2 cellular contexts compared by ENCODE assay signal in the genomic region with DNA sequence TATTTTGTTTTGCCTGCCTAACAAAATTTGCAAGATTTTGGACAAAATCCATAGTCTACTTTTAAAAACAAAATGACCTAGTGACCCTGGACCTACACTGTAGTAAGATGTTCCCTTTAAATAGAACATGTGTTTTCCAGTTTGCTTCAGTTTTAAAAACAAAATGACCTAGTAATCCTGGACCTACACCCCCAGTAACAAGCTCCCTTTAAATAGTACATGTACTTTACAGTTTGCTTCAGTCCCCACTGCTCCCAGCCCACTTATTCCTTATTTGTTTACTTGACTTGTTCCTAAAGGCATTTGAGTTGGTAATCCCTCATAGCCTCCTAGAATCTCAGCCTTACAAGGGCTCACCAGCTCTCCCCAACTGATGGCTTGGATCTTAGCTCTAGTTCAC.
TF ChIP-seq lines count a peak whose summit lies in the region.

No MANE protein-coding gene starts in this region.

TF ChIP-seq in GM23338, 12 proteins besides CTCF, POLR2A, EP300 and RAD21 (continued from another document):
- TF ChIP-seq ZNF462 (CRISPR knock-in tag; IDR thresholded peaks at IDR 0.05), result no peak
- no peak for TF ChIP-seq EZH2 (IDR thresholded peaks at IDR 0.05; ENCODE audit: low read depth, unreplicated experiment)
- TF ChIP-seq EZH2phosphoT487 (IDR thresholded peaks at IDR 0.05; ENCODE audit: unreplicated experiment), result no peak
- no peak for TF ChIP-seq REST (IDR thresholded peaks at IDR 0.05; ENCODE audit: unreplicated experiment)
- no peak for TF ChIP-seq STAT1 (IDR thresholded peaks at IDR 0.05; ENCODE audit: unreplicated experiment)
- TF ChIP-seq POLR2AphosphoS5 (IDR thresholded peaks at IDR 0.05; ENCODE audit: low read depth), result no peak
- TF ChIP-seq ETS1 (IDR thresholded peaks at IDR 0.05), result no peak
- no peak for TF ChIP-seq CREB1 (CRISPR knock-in tag; IDR thresholded peaks at IDR 0.05; ENCODE audit: low read depth)
- TF ChIP-seq ZNF114 (CRISPR knock-in tag; IDR thresholded peaks at IDR 0.05), result no peak

TF ChIP-seq in WTC11, 78 proteins besides CTCF, POLR2A, EP300 and RAD21:
- TF ChIP-seq E2F4 (CRISPR knock-in tag; IDR thresholded peaks at IDR 0.05; ENCODE audit: borderline replicate concordance, low read depth) (no peak), SOX15 (CRISPR knock-in tag; IDR thresholded peaks at IDR 0.05) (no peak), AFF4 (CRISPR knock-in tag; IDR thresholded peaks at IDR 0.05; ENCODE audit: borderline replicate concordance) (no peak), ZNF423 (CRISPR knock-in tag; IDR thresholded peaks at IDR 0.05) (no peak), USF1 (CRISPR knock-in tag; IDR thresholded peaks at IDR 0.05) (no peak), NFE2L1 (CRISPR knock-in tag; IDR thresholded peaks at IDR 0.05) (no peak)
